In the genomic region with DNA sequence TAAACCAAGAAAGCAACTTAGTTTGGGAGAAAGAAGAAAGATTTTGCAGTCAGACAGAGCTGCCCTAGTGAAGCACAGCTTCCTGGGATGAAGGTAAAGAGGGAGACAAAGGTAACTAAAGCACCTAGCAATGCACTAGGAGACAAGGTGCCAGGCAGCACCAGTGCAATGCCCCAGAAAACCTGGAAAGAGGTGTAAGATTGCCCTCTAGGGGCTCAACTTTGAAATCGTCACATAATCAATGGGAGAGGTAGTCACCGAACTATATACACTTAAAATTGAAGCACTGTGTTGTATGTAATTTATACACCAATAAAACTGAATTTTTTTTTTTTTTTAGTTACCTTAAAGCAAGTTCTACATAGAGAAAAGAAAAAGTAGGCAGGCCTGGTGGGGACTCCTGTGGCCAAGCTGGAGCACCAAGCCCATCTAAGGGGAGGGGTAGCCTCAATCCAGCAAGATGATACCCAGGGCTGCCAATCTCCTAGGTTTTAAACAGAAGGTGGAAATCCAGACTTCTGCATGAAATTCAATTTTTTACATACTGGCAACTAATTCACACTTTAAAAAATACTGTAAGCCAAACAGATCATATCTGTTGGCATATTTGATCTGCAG, we compare ENCODE assay signal across 9 cellular contexts. TPM values are rescaled to one million over a fixed set of nuclear protein-coding genes. Genes with fewer than 3 reads are reported as not detected.
DNase-seq lines count a peak whose midpoint lies in the region; ATAC-seq, FAIRE-seq and TF ChIP-seq lines count a peak whose summit lies in the region.
"Had no signal": no experiment of that assay in that cellular context is flagged by ENCODE, and none has a peak within 500 bp of the region (broad histone marks: within the 10 kb centered on the region; RNA-seq: fewer than 3 reads in every experiment).

No MANE protein-coding gene starts in this region.

- ATAC-seq in GM21737 (IDR thresholded peaks at IDR 0.05; ENCODE audit: unreplicated experiment) = no peak

- DNase-seq in EH (ENCODE audit: low read depth) (peak; percentile 44), RWPE1 (ENCODE audit: low spot score) (peak; percentile 74), foreskin fibroblast (peak in 1 of 2 donors; percentile 58), superior temporal gyrus (ENCODE audit: extremely low spot score) (peak; percentile 68), GM19239 (ENCODE audit: insufficient read length, low spot score) (no peak)
- DNase-seq in Jurkat, Clone E6-1 (ENCODE audit: low read depth, low spot score) = peak; percentile 8
- DNase-seq in stimulated activated CD4-positive, alpha-beta T cell treated with anti-CD3 and anti-CD28 coated beads, Interleukin-4, amount 100 ng/mL, for 4 hours = no peak

- no peak for FAIRE-seq in GM19239 (lab: Jason Lieb, UNC)

- POLR2A ChIA-PET in RWPE1 (lab: Yijun Ruan, JAX; ENCODE audit: low non-redundant PET) = no interaction called here

- TF ChIP-seq CTCF in RWPE1 (conservative IDR thresholded peaks at IDR 0.05; ENCODE audit: low read depth) = no peak; the same call in 1 of the 2 replicates
- TF ChIP-seq CTCF in foreskin fibroblast (IDR thresholded peaks at IDR 0.05; ENCODE audit: low read depth, low read length) = peak; percentile 28

- peak overlapping the region; percentile 96 for H3K27ac ChIP-seq in RWPE1
- H3K27ac ChIP-seq: SJSA1 had no signal

- CTCF ChIA-PET in RWPE1 (lab: Yijun Ruan, JAX) = interaction anchor here (0.6 to 1.2 kb wide), 4 partner anchors 33 to 1986 kb away, joined by 3 to 4 read pairs (median 4); no protein-coding TSS in a partner anchor

- H3K4me3 ChIP-seq in Jurkat, Clone E6-1 (ENCODE audit: low read length) = no peak overlapping the region
- no peak overlapping the region for H3K4me3 ChIP-seq in foreskin fibroblast (ENCODE audit: low read depth in 1 of 2, low read length in 2 of 2)
- H3K4me3 ChIP-seq: SJSA1 had no signal

RNA-seq across cellular contexts. Expression of a gene that starts 48.2 kb away (rescaled TPM):
- 70.3 TPM for polyA plus RNA-seq in Jurkat, Clone E6-1 (2012; ENCODE audit: insufficient read depth, insufficient read length)

Comparison
In these comparisons a context has a peak if more than half of its experiments do, and no peak if none do; other contexts are left out.
1. DNase-seq: peak in EH (single experiment), Jurkat, Clone E6-1 (single experiment), RWPE1 (single experiment) and superior temporal gyrus (single experiment); none in GM19239 (single experiment) and stimulated activated CD4-positive, alpha-beta T cell treated with anti-CD3 and anti-CD28 coated beads, Interleukin-4, amount 100 ng/mL, for 4 hours (0 of 2).